Comparison of ENCODE assay signal across 10 cellular contexts in genomic region chr22:40396882-40397281, GRCh38. TPM values are rescaled to one million over a fixed set of nuclear protein-coding genes. Genes with fewer than 3 reads are reported as not detected.
DNase-seq lines count a peak whose midpoint lies in the region; ATAC-seq and TF ChIP-seq lines count a peak whose summit lies in the region.
"Had no signal": no experiment of that assay in that cellular context is flagged by ENCODE, and none has a peak within 500 bp of the region (broad histone marks: within the 10 kb centered on the region; RNA-seq: fewer than 3 reads in every experiment).

No MANE protein-coding gene starts in this region.

- intact Hi-C loops in thyroid gland (cut with DNase I), result no loop called here

- no peak overlapping the region for H3K4me3 ChIP-seq in iPS DF 6.9 (ENCODE audit: low read length)
- no peak overlapping the region for H3K4me3 ChIP-seq in thyroid gland (replicated peaks in 1 of 3)

- no CpG with 5 or more reads among the region's 4 CpGs for WGBS in iPS DF 6.9 (ENCODE audit: insufficient coverage, insufficient read length)
- 9 to 26% methylated on average over 4 of the region's 4 CpGs for WGBS in thyroid gland, 2 donors

- TF ChIP-seq CTCF in VCaP (conservative IDR thresholded peaks at IDR 0.05) (no peak), thyroid gland (IDR thresholded peaks at IDR 0.05) (no peak)

- H3K9me3 ChIP-seq in iPS DF 6.9 (ENCODE audit: control insufficient read depth, insufficient read depth, low read length) (no peaks in the 10 kb centered on the region), thyroid gland (no peaks in the 10 kb centered on the region)

- H3K27me3 ChIP-seq in iPS DF 6.9 (ENCODE audit: control insufficient read depth, insufficient read depth, low read length), result no peaks in the 10 kb centered on the region
- H3K27me3 ChIP-seq in thyroid gland, result no peaks in the 10 kb centered on the region

- DNase-seq in SIG-M5 treated with dmso at 0.1 percent for 504 hours (lab: John Stamatoyannopoulos, UW; ENCODE audit: unreplicated experiment) (peak; percentile 44), SIG-M5 (lab: John Stamatoyannopoulos, UW) (no peak), iPS DF 6.9 (ENCODE audit: low read depth, low spot score) (peak; percentile 35), thyroid gland (peak; percentile 94 to 96)
- DNase-seq: effector memory CD4-positive, alpha-beta T cell; stimulated activated CD8-positive, alpha-beta memory T cell treated with anti-CD3 and anti-CD28 coated beads, Interleukin-4, amount 100 ng/mL, for 48 hours had no signal

- H3K27ac ChIP-seq in VCaP (peak overlapping the region; percentile 96), iPS DF 6.9 (ENCODE audit: low read length) (no peak overlapping the region), thyroid gland (peak overlapping the region; percentile 89 to 94 (median 94))

- ATAC-seq in HG02870 (IDR thresholded peaks at IDR 0.05; ENCODE audit: unreplicated experiment), result no peak
- ATAC-seq in HG03280 (IDR thresholded peaks at IDR 0.05; ENCODE audit: unreplicated experiment), result no peak
- ATAC-seq in GM18868 (IDR thresholded peaks at IDR 0.05; ENCODE audit: unreplicated experiment), result no peak

- peaks cover under 1% of the 10 kb centered on the region; the same call in 1 of the 2 replicates for H3K36me3 ChIP-seq in iPS DF 6.9 (ENCODE audit: control insufficient read depth, insufficient read depth, low read length)
- peaks cover 3 to 12% of the 10 kb centered on the region in 2 donors for H3K36me3 ChIP-seq in thyroid gland

- H3K4me1 ChIP-seq in iPS DF 6.9 (ENCODE audit: control insufficient read depth, insufficient read depth, low read length), result no peaks in the 10 kb centered on the region
- peaks cover 50 to 51% of the 10 kb centered on the region in 2 donors for H3K4me1 ChIP-seq in thyroid gland

- peak in 1 of 2 donors; percentile 12 for TF ChIP-seq POLR2A in thyroid gland (IDR thresholded peaks at IDR 0.05)

RNA-seq across cellular contexts. Expression of gene SGSM3, which starts 26.5 kb away (rescaled TPM):
- total RNA-seq in thyroid gland, result 10 to 100 TPM; 62.7 to 99.4 (median 65.1) TPM

RNA-seq across cellular contexts. Expression of gene ADSL, which starts 50.6 kb away (rescaled TPM):
- 10 to 100 TPM; 49.0 to 69.4 (median 60.1) TPM for total RNA-seq in thyroid gland
